Comparison of ENCODE assay signal across 9 cellular contexts in the genomic region with DNA sequence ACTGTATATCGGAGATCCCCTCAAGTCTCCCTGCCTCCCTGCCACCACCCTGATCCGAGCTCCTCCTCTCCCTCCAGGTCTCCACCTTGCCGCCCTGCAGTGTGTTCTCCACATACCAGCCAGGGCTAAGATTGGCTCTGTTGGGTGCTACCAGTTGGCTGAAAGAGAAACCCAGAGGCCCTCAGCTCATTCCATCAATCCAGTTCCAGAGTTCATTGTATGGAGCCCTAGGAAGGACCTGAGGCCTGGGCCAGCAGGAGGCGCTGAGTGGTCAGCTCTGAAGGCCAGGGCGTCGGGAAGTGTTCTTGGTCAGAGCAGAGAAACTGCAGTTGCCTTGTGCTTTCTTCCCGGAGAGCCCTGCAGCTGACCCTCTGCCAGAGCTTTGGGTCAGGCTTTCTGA. TPM values are rescaled to one million over a fixed set of nuclear protein-coding genes. Genes with fewer than 3 reads are reported as not detected.
DNase-seq lines count a peak whose midpoint lies in the region; ATAC-seq and TF ChIP-seq lines count a peak whose summit lies in the region.
"Had no signal": no experiment of that assay in that cellular context is flagged by ENCODE, and none has a peak within 500 bp of the region (broad histone marks: within the 10 kb centered on the region; RNA-seq: fewer than 3 reads in every experiment).

No MANE protein-coding gene starts in this region.

- ATAC-seq in mucosa of descending colon, result peak; percentile 13
- ATAC-seq in GM21390 (IDR thresholded peaks at IDR 0.05; ENCODE audit: unreplicated experiment), result no peak
- ATAC-seq in HG03565 (IDR thresholded peaks at IDR 0.05; ENCODE audit: unreplicated experiment), result no peak
- ATAC-seq in GM21723 (IDR thresholded peaks at IDR 0.05; ENCODE audit: unreplicated experiment), result no peak

- WGBS in stomach, 5 donors, result 33 to 52% (median 47%) methylated on average over 7 of the region's 7 CpGs

- TF ChIP-seq CTCF in cardiac fibroblast (IDR thresholded peaks at IDR 0.05; ENCODE audit: low read depth, low read length) (peak; percentile 71), mucosa of descending colon (IDR thresholded peaks at IDR 0.05) (no peak), stomach (IDR thresholded peaks at IDR 0.05) (no peak)

- TF ChIP-seq POLR2A in stomach (IDR thresholded peaks at IDR 0.05), result no peak

- H3K36me3 ChIP-seq in MG63 (no peaks in the 10 kb centered on the region; the same call in none of the 2 replicates), mucosa of descending colon (ENCODE audit: low read depth) (no peaks in the 10 kb centered on the region), stomach (no peaks in the 10 kb centered on the region)

- H3K4me1 ChIP-seq in mucosa of descending colon (ENCODE audit: low read depth) (peaks cover 2% of the 10 kb centered on the region), stomach (peaks cover 8 to 30% (median 24%) of the 10 kb centered on the region in 4 donors)

- no peak for TF ChIP-seq EP300 in stomach (IDR thresholded peaks at IDR 0.05)

- H3K27me3 ChIP-seq in MG63, result no peaks in the 10 kb centered on the region
- H3K27me3 ChIP-seq in stomach, result peaks cover 0 to 2% (median 0%) of the 10 kb centered on the region in 3 donors

- H3K9me3 ChIP-seq in MG63 (no peaks in the 10 kb centered on the region), mucosa of descending colon (no peaks in the 10 kb centered on the region), stomach (no peaks in the 10 kb centered on the region)

- H3K4me3 ChIP-seq in MG63 (no peak overlapping the region), cardiac fibroblast (replicated peaks in 1 of 2; ENCODE audit: low read depth in 2 of 2, low read length in 2 of 2) (no peak overlapping the region), mucosa of descending colon (no peak overlapping the region), stomach (no peak overlapping the region)

- intact Hi-C loops in mucosa of descending colon (cut with DNase I, micrococcal nuclease), result no loop called here
- intact Hi-C loops in stomach (cut with DNase I; ENCODE audit: low total_unique reads), result no loop called here

- H3K27ac ChIP-seq in stomach, result no peak overlapping the region

- DNase-seq in ELR (ENCODE audit: low read depth) (peak; percentile 38), MG63 (peak; percentile 27), cardiac fibroblast (ENCODE audit: low read depth in 2 of 2) (peak; percentile 34 to 57), mucosa of descending colon (peak in 1 of 3 donors; percentile 33), stomach (no peak)
- DNase-seq: T-helper 2 cell had no signal

RNA-seq across cellular contexts. Expression of gene TOP3B, which starts 2.2 kb away (rescaled TPM):
- total RNA-seq in MG63 (2014; rRNA removed; shearing (Covaris generic); ENCODE audit: low replicate concordance), result 26.6 and 35.8 TPM in 2 replicates
- total RNA-seq in mucosa of descending colon (10 to 100 TPM; 30.4 to 40.0 (median 38.3) TPM), stomach (100 to 1,000 TPM in 1 of 5 donors, 10 to 100 TPM in 4; 25.0 to 509 (median 38.5) TPM)
- polyA plus RNA-seq in stomach, result 10 to 100 TPM in 1 of 3 donors, 1 to 10 TPM in 2; 3.8 to 13.8 (median 5.9) TPM

RNA-seq across cellular contexts. Expression of gene PPM1F, which starts 32.1 kb away (rescaled TPM):
- 27.1 and 45.5 TPM in 2 replicates for total RNA-seq in MG63 (2014; rRNA removed; shearing (Covaris generic); ENCODE audit: low replicate concordance)
- total RNA-seq in mucosa of descending colon, result 10 to 100 TPM; 10.5 to 27.5 (median 14.8) TPM
- total RNA-seq in stomach, result 100 to 1,000 TPM in 1 of 5 donors, 10 to 100 TPM in 4; 12.6 to 285 (median 22.3) TPM
- 1 to 10 TPM; 6.7 to 9.9 (median 8.1) TPM for polyA plus RNA-seq in stomach
